24 cellular contexts compared by ENCODE assay signal in genomic region chr1:113850127-113850796, GRCh38. TPM values are rescaled to one million over a fixed set of nuclear protein-coding genes. Genes with fewer than 3 reads are reported as not detected.
DNase-seq lines count a peak whose midpoint lies in the region; ATAC-seq and TF ChIP-seq lines count a peak whose summit lies in the region.
"Had no signal": no experiment of that assay in that cellular context is flagged by ENCODE, and none has a peak within 500 bp of the region (broad histone marks: within the 10 kb centered on the region; RNA-seq: fewer than 3 reads in every experiment).

No MANE protein-coding gene starts in this region.

- no peaks in the 10 kb centered on the region for H3K27me3 Mint-ChIP-seq in activated naive CD4-positive, alpha-beta T cell treated with anti-CD3 and anti-CD28 coated beads, Interleukin-2, amount 50 U/mL, for 24 hours
- H3K27me3 Mint-ChIP-seq in central memory CD8-positive, alpha-beta T cell, result no peaks in the 10 kb centered on the region
- H3K27me3 Mint-ChIP-seq in stimulated activated naive B cell treated with anti-CD40 and anti-IgM and Interleukin-4, amounts not matched to agents 10 μg/mL and 1 μg/mL and 100 μg/mL, for 72 hours, result no peaks in the 10 kb centered on the region

- H3K4me2 ChIP-seq in Loucy (ENCODE audit: low read depth, low read length, poor library complexity, severe bottlenecking), result peak overlapping the region; percentile 26
- H3K4me2 ChIP-seq: KMS-11 had no signal

- H3K4me1 Mint-ChIP-seq in activated naive CD4-positive, alpha-beta T cell treated with anti-CD3 and anti-CD28 coated beads, Interleukin-2, amount 50 U/mL, for 24 hours, result peaks cover 22% of the 10 kb centered on the region
- peaks cover 15% of the 10 kb centered on the region for H3K4me1 Mint-ChIP-seq in central memory CD8-positive, alpha-beta T cell
- H3K4me1 Mint-ChIP-seq in stimulated activated naive B cell treated with anti-CD40 and anti-IgM and Interleukin-4, amounts not matched to agents 10 μg/mL and 1 μg/mL and 100 μg/mL, for 72 hours, result peaks cover 9 to 23% of the 10 kb centered on the region in 2 donors

- H4K20me1 ChIP-seq in Loucy (ENCODE audit: insufficient read depth, low read length, poor library complexity, severe bottlenecking), result no peaks in the 10 kb centered on the region

- no peak overlapping the region for H2AFZ ChIP-seq in Loucy (ENCODE audit: low read length)
- H2AFZ ChIP-seq: parathyroid adenoma had no signal

- no peak for TF ChIP-seq CTCF in Loucy (conservative IDR thresholded peaks at IDR 0.05; ENCODE audit: low read length)

- H3K9me2 ChIP-seq in Loucy (replicated peaks; ENCODE audit: low read depth, low read length), result no peaks in the 10 kb centered on the region

- H3K4me3 Mint-ChIP-seq in activated naive CD4-positive, alpha-beta T cell treated with anti-CD3 and anti-CD28 coated beads, Interleukin-2, amount 50 U/mL, for 24 hours, result peak overlapping the region; percentile 60
- H3K4me3 Mint-ChIP-seq in central memory CD8-positive, alpha-beta T cell, result peak overlapping the region; percentile 9
- H3K4me3 Mint-ChIP-seq in stimulated activated naive B cell treated with anti-CD40 and anti-IgM and Interleukin-4, amounts not matched to agents 10 μg/mL and 1 μg/mL and 100 μg/mL, for 72 hours, result no peak overlapping the region

- no peaks in the 10 kb centered on the region for H3K79me2 ChIP-seq in Loucy (ENCODE audit: insufficient read depth, low read length)
- H3K79me2 ChIP-seq: parathyroid adenoma had no signal

- DNase-seq in activated naive CD4-positive, alpha-beta T cell treated with anti-CD3 and anti-CD28 coated beads, Interleukin-2, amount 50 U/mL, for 72 hours (ENCODE audit: low spot score in 2 of 2), result no peak
- no peak for DNase-seq in central memory CD8-positive, alpha-beta T cell (ENCODE audit: low spot score in 2 of 2)
- no peak for DNase-seq in stimulated activated naive B cell treated with anti-CD40 and anti-IgM and Interleukin-4, amounts not matched to agents 10 μg/mL and 1 μg/mL and 100 μg/mL, for 72 hours
- DNase-seq in NCI-H2196 treated with DMSO at 0.1 percent for 48 hours (lab: John Stamatoyannopoulos, UW; ENCODE audit: unreplicated experiment), result no peak
- DNase-seq: cerebellar nuclear complex; DMS79; effector CD8-positive, alpha-beta T cell; gastrocnemius medialis; kidney glomerular epithelial cell; NCI-H1048; NCI-H2029; PC-3; SHP77; sigmoid colon; tibial artery had no signal

- H3K4me3 ChIP-seq in Loucy (ENCODE audit: low read length, poor library complexity, severe bottlenecking), result no peak overlapping the region
- H3K4me3 ChIP-seq: ascending aorta, esophagus muscularis mucosa, gastrocnemius medialis, sigmoid colon, tibial artery had no signal

- H3K4me1 ChIP-seq in Loucy (ENCODE audit: insufficient read depth, low read length, poor library complexity, severe bottlenecking), result peaks cover 14% of the 10 kb centered on the region
- H3K4me1 ChIP-seq: ascending aorta, esophagus muscularis mucosa, gastrocnemius medialis, parathyroid adenoma, sigmoid colon, tibial artery had no signal

- H3K36me3 Mint-ChIP-seq in activated naive CD4-positive, alpha-beta T cell treated with anti-CD3 and anti-CD28 coated beads, Interleukin-2, amount 50 U/mL, for 24 hours, result peaks cover 37% of the 10 kb centered on the region
- peaks cover 17 to 49% of the 10 kb centered on the region in 2 donors for H3K36me3 Mint-ChIP-seq in activated naive CD4-positive, alpha-beta T cell treated with anti-CD3 and anti-CD28 coated beads, Interleukin-2, amount 50 U/mL, for 72 hours
- peaks cover 53% of the 10 kb centered on the region for H3K36me3 Mint-ChIP-seq in central memory CD8-positive, alpha-beta T cell (ENCODE audit: insufficient read depth)
- peaks cover 31 to 51% of the 10 kb centered on the region in 2 donors for H3K36me3 Mint-ChIP-seq in stimulated activated naive B cell treated with anti-CD40 and anti-IgM and Interleukin-4, amounts not matched to agents 10 μg/mL and 1 μg/mL and 100 μg/mL, for 72 hours

- peaks cover 7% of the 10 kb centered on the region; the same call in 1 of the 2 replicates for H3F3A ChIP-seq in Loucy (ENCODE audit: low read depth)

- ATAC-seq in activated naive CD4-positive, alpha-beta T cell treated with anti-CD3 and anti-CD28 coated beads, Interleukin-2, amount 50 U/mL, for 72 hours, result no peak
- ATAC-seq in central memory CD8-positive, alpha-beta T cell (replicated peaks; ENCODE audit: extremely low read depth, poor library complexity, severe bottlenecking), result peak; percentile 84
- ATAC-seq in stimulated activated naive B cell treated with anti-CD40 and anti-IgM and Interleukin-4, amounts not matched to agents 10 μg/mL and 1 μg/mL and 100 μg/mL, for 72 hours (replicated peaks), result no peak
- ATAC-seq in HG02759 (IDR thresholded peaks at IDR 0.05; ENCODE audit: unreplicated experiment) (no peak), GM18861 (IDR thresholded peaks at IDR 0.05; ENCODE audit: unreplicated experiment) (no peak)
- ATAC-seq: gastrocnemius medialis, PC-3 had no signal

- H3K9me3 Mint-ChIP-seq in activated naive CD4-positive, alpha-beta T cell treated with anti-CD3 and anti-CD28 coated beads, Interleukin-2, amount 50 U/mL, for 24 hours, result no peaks in the 10 kb centered on the region
- peaks cover 0 to 4% of the 10 kb centered on the region in 2 donors for H3K9me3 Mint-ChIP-seq in activated naive CD4-positive, alpha-beta T cell treated with anti-CD3 and anti-CD28 coated beads, Interleukin-2, amount 50 U/mL, for 72 hours
- H3K9me3 Mint-ChIP-seq in central memory CD8-positive, alpha-beta T cell, result no peaks in the 10 kb centered on the region
- H3K9me3 Mint-ChIP-seq in stimulated activated naive B cell treated with anti-CD40 and anti-IgM and Interleukin-4, amounts not matched to agents 10 μg/mL and 1 μg/mL and 100 μg/mL, for 72 hours, result peaks cover 4 to 8% of the 10 kb centered on the region in 2 donors

- H3K36me3 ChIP-seq in Loucy (ENCODE audit: insufficient read depth, low read length), result peaks cover 30% of the 10 kb centered on the region; the same call in 1 of the 2 replicates
- H3K36me3 ChIP-seq: ascending aorta, esophagus muscularis mucosa, gastrocnemius medialis, sigmoid colon, tibial artery had no signal

- H3K27ac Mint-ChIP-seq in activated naive CD4-positive, alpha-beta T cell treated with anti-CD3 and anti-CD28 coated beads, Interleukin-2, amount 50 U/mL, for 24 hours, result peak overlapping the region; percentile 92
- H3K27ac Mint-ChIP-seq in activated naive CD4-positive, alpha-beta T cell treated with anti-CD3 and anti-CD28 coated beads, Interleukin-2, amount 50 U/mL, for 72 hours, result peak overlapping the region in 1 of 2 donors; percentile 40
- H3K27ac Mint-ChIP-seq in central memory CD8-positive, alpha-beta T cell (ENCODE audit: low read depth), result peak overlapping the region; percentile 76
- H3K27ac Mint-ChIP-seq in stimulated activated naive B cell treated with anti-CD40 and anti-IgM and Interleukin-4, amounts not matched to agents 10 μg/mL and 1 μg/mL and 100 μg/mL, for 72 hours, result peak overlapping the region; percentile 51

- H3K9ac ChIP-seq in Loucy (ENCODE audit: low read depth, low read length, poor library complexity, severe bottlenecking), result no peak overlapping the region
- H3K9ac ChIP-seq: KMS-11, parathyroid adenoma had no signal

- H3K27me3 ChIP-seq in Loucy (ENCODE audit: insufficient read depth, low read length, poor library complexity, severe bottlenecking), result no peaks in the 10 kb centered on the region
- H3K27me3 ChIP-seq: ascending aorta, esophagus muscularis mucosa, gastrocnemius medialis, sigmoid colon, tibial artery had no signal

- no peaks in the 10 kb centered on the region for H3K9me3 ChIP-seq in Loucy (ENCODE audit: insufficient read depth, low read depth, low read length)
- H3K9me3 ChIP-seq: ascending aorta, esophagus muscularis mucosa, gastrocnemius medialis, sigmoid colon, tibial artery had no signal

RNA-seq across cellular contexts. Expression of gene PTPN22, which starts 21.2 kb away (rescaled TPM):
- total RNA-seq in activated naive CD4-positive, alpha-beta T cell treated with anti-CD3 and anti-CD28 coated beads, Interleukin-2, amount 50 U/mL, for 72 hours, result 10 to 100 TPM; 54.4 to 55.3 TPM

RNA-seq across cellular contexts. Expression of gene BCL2L15, which starts 37.1 kb away (rescaled TPM):
- total RNA-seq in activated naive CD4-positive, alpha-beta T cell treated with anti-CD3 and anti-CD28 coated beads, Interleukin-2, amount 50 U/mL, for 72 hours, result 1 to 10 TPM; 1.1 to 1.3 TPM
- total RNA-seq: ascending aorta, H4 had no signal

RNA-seq across cellular contexts. Expression of gene RSBN1, which starts 38.0 kb away (rescaled TPM):
- 10 to 100 TPM; 21.6 to 28.3 TPM for total RNA-seq in activated naive CD4-positive, alpha-beta T cell treated with anti-CD3 and anti-CD28 coated beads, Interleukin-2, amount 50 U/mL, for 72 hours

RNA-seq across cellular contexts. Expression of gene AP4B1, which starts 54.3 kb away (rescaled TPM):
- 10 to 100 TPM; 58.9 to 71.6 TPM for total RNA-seq in activated naive CD4-positive, alpha-beta T cell treated with anti-CD3 and anti-CD28 coated beads, Interleukin-2, amount 50 U/mL, for 72 hours

RNA-seq across cellular contexts. Expression of gene DCLRE1B, which starts 54.9 kb away (rescaled TPM):
- 10 to 100 TPM; 15.9 to 21.8 TPM for total RNA-seq in activated naive CD4-positive, alpha-beta T cell treated with anti-CD3 and anti-CD28 coated beads, Interleukin-2, amount 50 U/mL, for 72 hours

Comparison
In these comparisons a context has a peak if more than half of its experiments do, and no peak if none do; other contexts are left out.
1. H3K4me3 Mint-ChIP-seq: peak in activated naive CD4-positive, alpha-beta T cell treated with anti-CD3 and anti-CD28 coated beads, Interleukin-2, amount 50 U/mL, for 24 hours (single experiment) and central memory CD8-positive, alpha-beta T cell (single experiment); none in stimulated activated naive B cell treated with anti-CD40 and anti-IgM and Interleukin-4, amounts not matched to agents 10 μg/mL and 1 μg/mL and 100 μg/mL, for 72 hours (0 of 2).